Comparison of ENCODE assay signal across 8 cellular contexts in genomic region chr11:121451982-121452608, GRCh38. TPM values are rescaled to one million over a fixed set of nuclear protein-coding genes. Genes with fewer than 3 reads are reported as not detected.
DNase-seq lines count a peak whose midpoint lies in the region; ATAC-seq and TF ChIP-seq lines count a peak whose summit lies in the region.

A gene with protein sequence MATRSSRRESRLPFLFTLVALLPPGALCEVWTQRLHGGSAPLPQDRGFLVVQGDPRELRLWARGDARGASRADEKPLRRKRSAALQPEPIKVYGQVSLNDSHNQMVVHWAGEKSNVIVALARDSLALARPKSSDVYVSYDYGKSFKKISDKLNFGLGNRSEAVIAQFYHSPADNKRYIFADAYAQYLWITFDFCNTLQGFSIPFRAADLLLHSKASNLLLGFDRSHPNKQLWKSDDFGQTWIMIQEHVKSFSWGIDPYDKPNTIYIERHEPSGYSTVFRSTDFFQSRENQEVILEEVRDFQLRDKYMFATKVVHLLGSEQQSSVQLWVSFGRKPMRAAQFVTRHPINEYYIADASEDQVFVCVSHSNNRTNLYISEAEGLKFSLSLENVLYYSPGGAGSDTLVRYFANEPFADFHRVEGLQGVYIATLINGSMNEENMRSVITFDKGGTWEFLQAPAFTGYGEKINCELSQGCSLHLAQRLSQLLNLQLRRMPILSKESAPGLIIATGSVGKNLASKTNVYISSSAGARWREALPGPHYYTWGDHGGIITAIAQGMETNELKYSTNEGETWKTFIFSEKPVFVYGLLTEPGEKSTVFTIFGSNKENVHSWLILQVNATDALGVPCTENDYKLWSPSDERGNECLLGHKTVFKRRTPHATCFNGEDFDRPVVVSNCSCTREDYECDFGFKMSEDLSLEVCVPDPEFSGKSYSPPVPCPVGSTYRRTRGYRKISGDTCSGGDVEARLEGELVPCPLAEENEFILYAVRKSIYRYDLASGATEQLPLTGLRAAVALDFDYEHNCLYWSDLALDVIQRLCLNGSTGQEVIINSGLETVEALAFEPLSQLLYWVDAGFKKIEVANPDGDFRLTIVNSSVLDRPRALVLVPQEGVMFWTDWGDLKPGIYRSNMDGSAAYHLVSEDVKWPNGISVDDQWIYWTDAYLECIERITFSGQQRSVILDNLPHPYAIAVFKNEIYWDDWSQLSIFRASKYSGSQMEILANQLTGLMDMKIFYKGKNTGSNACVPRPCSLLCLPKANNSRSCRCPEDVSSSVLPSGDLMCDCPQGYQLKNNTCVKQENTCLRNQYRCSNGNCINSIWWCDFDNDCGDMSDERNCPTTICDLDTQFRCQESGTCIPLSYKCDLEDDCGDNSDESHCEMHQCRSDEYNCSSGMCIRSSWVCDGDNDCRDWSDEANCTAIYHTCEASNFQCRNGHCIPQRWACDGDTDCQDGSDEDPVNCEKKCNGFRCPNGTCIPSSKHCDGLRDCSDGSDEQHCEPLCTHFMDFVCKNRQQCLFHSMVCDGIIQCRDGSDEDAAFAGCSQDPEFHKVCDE (N-terminal part only) (plus strand): TSS chr11:121452314. CDS start chr11:121452332, 18 bp downstream.

- no peaks in the 10 kb centered on the region for H3K9me3 ChIP-seq in CD4-positive, alpha-beta memory T cell (ENCODE audit: control insufficient read depth in 1 of 2, low read length in 2 of 2)
- no peaks in the 10 kb centered on the region for H3K9me3 ChIP-seq in ovary

- CTCF ChIA-PET in CD4-positive, alpha-beta memory T cell (lab: Charles Lee; ENCODE audit: partially characterized antibody) = interaction anchor here (0.9 to 5.3 kb wide), 21 partner anchors 9 to 160 kb away, joined by 3 to 90 read pairs (median 5); partner anchors contain the start of gene SC5D

- TF ChIP-seq EP300 in ovary (IDR thresholded peaks at IDR 0.05) = no peak

- H3K27ac ChIP-seq in CD4-positive, alpha-beta memory T cell (ENCODE audit: low read depth, low read length) = peak within 1 kb of the TSS; percentile 79
- H3K27ac ChIP-seq in ovary = no peak within 1 kb of the TSS
- peak within 1 kb of the TSS; percentile 39 for H3K27ac ChIP-seq in urinary bladder (ENCODE audit: low read depth)

- POLR2A ChIA-PET in CD4-positive, alpha-beta memory T cell (lab: Charles Lee; ENCODE audit: partially characterized antibody) = interaction anchor here (0.6 to 7.2 kb wide), 28 partner anchors 8 to 1610 kb away, joined by 3 to 462 read pairs (median 8); partner anchors contain the start of genes HSPA8 and SC5D

- peak within 1 kb of the TSS; percentile 93 to 100 (median 98) for H3K4me3 Mint-ChIP-seq in CD4-positive, alpha-beta memory T cell
- H3K4me3 Mint-ChIP-seq in activated naive CD8-positive, alpha-beta T cell = peak within 1 kb of the TSS; percentile 98

- no peak for TF ChIP-seq POLR2A in ovary (IDR thresholded peaks at IDR 0.05)

- H3K4me1 ChIP-seq in CD4-positive, alpha-beta memory T cell (ENCODE audit: insufficient read depth, low read length) = peaks cover 82% of the 10 kb centered on the region
- H3K4me1 ChIP-seq in ovary (ENCODE audit: insufficient read depth) = peaks cover 3% of the 10 kb centered on the region
- no peaks in the 10 kb centered on the region for H3K4me1 ChIP-seq in urinary bladder (ENCODE audit: insufficient read depth)

- WGBS in ovary, 3 donors = 0 to 1% (median 1%) methylated on average over 54 to 89 of the region's 89 CpGs
- under 1% methylated on average over 89 of the region's 89 CpGs for WGBS in urinary bladder

- peak within 1 kb of the TSS; percentile 82 to 90 for H3K4me3 ChIP-seq in CD4-positive, alpha-beta memory T cell (ENCODE audit: low read length in 2 of 2)
- H3K4me3 ChIP-seq in ovary (peak within 1 kb of the TSS; percentile 80), urinary bladder (ENCODE audit: low read depth, low read length) (peak within 1 kb of the TSS; percentile 65)

- peak; percentile 70 to 81 (median 72) for DNase-seq in CD4-positive, alpha-beta memory T cell
- DNase-seq in HK-2 (ENCODE audit: unreplicated experiment) (peak; percentile 30), RPMI8226 (peak; percentile 49), Right ventricle myocardium superior (peak; percentile 85), ovary (peak; percentile 70 to 89 (median 78))

- H3K27me3 Mint-ChIP-seq in CD4-positive, alpha-beta memory T cell = no peaks in the 10 kb centered on the region
- H3K27me3 Mint-ChIP-seq in activated naive CD8-positive, alpha-beta T cell = no peaks in the 10 kb centered on the region

- H3K4me1 Mint-ChIP-seq in CD4-positive, alpha-beta memory T cell = peaks cover 56 to 91% (median 69%) of the 10 kb centered on the region in 4 donors
- peaks cover 87% of the 10 kb centered on the region for H3K4me1 Mint-ChIP-seq in activated naive CD8-positive, alpha-beta T cell (ENCODE audit: low read depth)

- no peaks in the 10 kb centered on the region for H3K36me3 ChIP-seq in CD4-positive, alpha-beta memory T cell (ENCODE audit: insufficient read depth, low read length)
- H3K36me3 ChIP-seq in ovary (no peaks in the 10 kb centered on the region), urinary bladder (ENCODE audit: insufficient read depth) (no peaks in the 10 kb centered on the region)

- ATAC-seq in GM19351 (IDR thresholded peaks at IDR 0.05; ENCODE audit: unreplicated experiment) (peak; percentile 58), Right ventricle myocardium superior (ENCODE audit: poor library complexity) (peak; percentile 97)

- intact Hi-C loops in CD4-positive, alpha-beta memory T cell (cut with micrococcal nuclease) = loop anchor here (1.0 to 5.0 kb wide), 8 partner anchors 12 to 203 kb away; no protein-coding TSS in a partner anchor
- intact Hi-C loops in Right ventricle myocardium superior (cut with DNase I) (loop anchor here (5.0 kb wide), 1 partner anchor 80 kb away; no protein-coding TSS in a partner anchor), ovary (cut with DNase I) (loop anchor here in 2 of 4 donors (5.0 to 10.0 kb wide), 3 partner anchors 83 to 143 kb away; no protein-coding TSS in a partner anchor)

- peak within 1 kb of the TSS; percentile 91 to 98 (median 96) for H3K27ac Mint-ChIP-seq in CD4-positive, alpha-beta memory T cell
- H3K27ac Mint-ChIP-seq in activated naive CD8-positive, alpha-beta T cell = peak within 1 kb of the TSS; percentile 99

- peaks cover 37 to 66% of the 10 kb centered on the region in 2 donors for H3K36me3 Mint-ChIP-seq in CD4-positive, alpha-beta memory T cell
- peaks cover 15% of the 10 kb centered on the region for H3K36me3 Mint-ChIP-seq in activated naive CD8-positive, alpha-beta T cell

- TF ChIP-seq CTCF in ovary (IDR thresholded peaks at IDR 0.05) = peak in 2 of 3 donors; percentile 79 to 80

- no peaks in the 10 kb centered on the region for H3K27me3 ChIP-seq in CD4-positive, alpha-beta memory T cell (ENCODE audit: insufficient read depth, low read length)
- no peaks in the 10 kb centered on the region for H3K27me3 ChIP-seq in ovary

- no peaks in the 10 kb centered on the region for H3K9me3 Mint-ChIP-seq in CD4-positive, alpha-beta memory T cell
- H3K9me3 Mint-ChIP-seq in activated naive CD8-positive, alpha-beta T cell (ENCODE audit: low read depth) = no peaks in the 10 kb centered on the region

RNA-seq across cellular contexts. Expression of the gene that starts here (rescaled TPM):
- 100 to 1,000 TPM; 610 to 660 TPM for total RNA-seq in CD4-positive, alpha-beta memory T cell
- 100 to 1,000 TPM; 159 to 283 TPM for polyA plus RNA-seq in CD4-positive, alpha-beta memory T cell
- total RNA-seq in Right ventricle myocardium superior = 4.7 TPM
- total RNA-seq in ovary = 10 to 100 TPM; 10.5 to 64.5 (median 29.8) TPM
- polyA plus RNA-seq in ovary = 10 to 100 TPM in 1 of 2 donors, 1 to 10 TPM in 1; 2.9 to 14.9 TPM
- total RNA-seq in urinary bladder = 53.7 TPM
- 7.5 TPM for polyA plus RNA-seq in urinary bladder

Comparison
In these comparisons a context has a peak if more than half of its experiments do, and no peak if none do; other contexts are left out.
1. RNA of the gene that starts here (total RNA-seq): 610 to 660 TPM in CD4-positive, alpha-beta memory T cell; 53.7 TPM in urinary bladder (single experiment), 10.5 to 64.5 TPM in ovary and 4.7 TPM in Right ventricle myocardium superior (single experiment); every median in the first group is over 4 times any median in the second.
2. RNA of the gene that starts here (polyA plus RNA-seq): 159 to 283 TPM in CD4-positive, alpha-beta memory T cell; 2.9 to 14.9 TPM in ovary and 7.5 TPM in urinary bladder (single experiment); every median in the first group is over 10 times any median in the second.
3. DNase-seq: peak in every context shown above with its lines; median percentile 85 in Right ventricle myocardium superior; 78 in ovary; 72 in CD4-positive, alpha-beta memory T cell; 49 in RPMI8226; 30 in HK-2.
4. H3K27ac ChIP-seq: peak in CD4-positive, alpha-beta memory T cell (single experiment) and urinary bladder (single experiment); none in ovary (0 of 2).
5. Peak in every context shown above with its lines, with median percentiles within 50 percentile points of each other: H3K4me3 ChIP-seq.